Comparison of ENCODE assay signal across 18 cellular contexts in genomic region chr5:9405196-9405754, GRCh38.
DNase-seq lines count a peak whose midpoint lies in the region; ATAC-seq and TF ChIP-seq lines count a peak whose summit lies in the region.
"Had no signal": no experiment of that assay in that cellular context is flagged by ENCODE, and none has a peak within 500 bp of the region (broad histone marks: within the 10 kb centered on the region; RNA-seq: fewer than 3 reads in every experiment).

No MANE protein-coding gene starts in this region.

- no peaks in the 10 kb centered on the region for H3K9me3 Mint-ChIP-seq in endodermal cell

- H3K27ac Mint-ChIP-seq in endodermal cell, result no peak overlapping the region
- H3K27ac Mint-ChIP-seq: activated CD4-positive, alpha-beta memory T cell treated with anti-CD3 and anti-CD28 coated beads, Interleukin-2, amount 10 ng/mL, durations not matched to agents 7 days and 5 days; immature natural killer cell; naive thymus-derived CD8-positive, alpha-beta T cell had no signal

- no peak overlapping the region for H3K9ac ChIP-seq in endodermal cell (ENCODE audit: extremely low read depth, low read length, poor library complexity, severe bottlenecking)
- H3K9ac ChIP-seq: SK-N-SH had no signal

- H3K27me3 Mint-ChIP-seq in endodermal cell (ENCODE audit: insufficient read depth), result no peaks in the 10 kb centered on the region
- H3K27me3 Mint-ChIP-seq: activated CD4-positive, alpha-beta memory T cell treated with anti-CD3 and anti-CD28 coated beads, Interleukin-2, amount 10 ng/mL, durations not matched to agents 7 days and 5 days; naive thymus-derived CD8-positive, alpha-beta T cell had no signal

- H3K4me3 Mint-ChIP-seq in endodermal cell, result no peak overlapping the region
- H3K4me3 Mint-ChIP-seq: activated CD4-positive, alpha-beta memory T cell treated with anti-CD3 and anti-CD28 coated beads, Interleukin-2, amount 10 ng/mL, durations not matched to agents 7 days and 5 days; immature natural killer cell; naive thymus-derived CD8-positive, alpha-beta T cell had no signal

- no peak for DNase-seq in body of pancreas
- DNase-seq in endodermal cell, result no peak
- DNase-seq in NCI-H446 treated with DMSO at 0.1 percent for 48 hours (lab: John Stamatoyannopoulos, UW), result no peak
- no peak for DNase-seq in iPS-NIHi7 (ENCODE audit: extremely low spot score)
- DNase-seq: activated CD4-positive, alpha-beta memory T cell treated with anti-CD3 and anti-CD28 coated beads, Interleukin-2, amount 10 ng/mL, durations not matched to agents 7 days and 5 days; amygdala; C1 segment of cervical spinal cord; immature natural killer cell; naive thymus-derived CD8-positive, alpha-beta T cell; NCI-H187; NCI-H524; psoas muscle; SK-N-SH; stimulated activated CD4-positive, alpha-beta T cell treated with anti-CD3 and anti-CD28 coated beads, Interleukin-12 subunit alpha, Interleukin-12 subunit beta, amount 100 ng/mL, for 4 hours had no signal

- peak overlapping the region; percentile 70 to 82 (median 78) for H3K27ac ChIP-seq in body of pancreas
- H3K27ac ChIP-seq in endodermal cell (ENCODE audit: low read depth, low read length), result no peak overlapping the region
- H3K27ac ChIP-seq: gastroesophageal sphincter, psoas muscle had no signal

- H3K4me3 ChIP-seq in body of pancreas (no peak overlapping the region), endodermal cell (ENCODE audit: low read length) (no peak overlapping the region)
- H3K4me3 ChIP-seq: gastroesophageal sphincter, psoas muscle had no signal

- no peaks in the 10 kb centered on the region for H3K36me3 ChIP-seq in body of pancreas (replicated peaks in 1 of 2; ENCODE audit: insufficient read depth in 1 of 2, low read depth in 2 of 2)
- H3K36me3 ChIP-seq in endodermal cell (ENCODE audit: control insufficient read depth, insufficient read depth, low read length), result peaks cover 16% of the 10 kb centered on the region
- H3K36me3 ChIP-seq: gastroesophageal sphincter had no signal

- peaks cover 61% of the 10 kb centered on the region for H3K4me1 ChIP-seq in body of pancreas
- H3K4me1 ChIP-seq in endodermal cell (ENCODE audit: control insufficient read depth, insufficient read depth, low read length), result no peaks in the 10 kb centered on the region
- H3K4me1 ChIP-seq: gastroesophageal sphincter, psoas muscle had no signal

- H3K9me3 ChIP-seq in body of pancreas, result no peaks in the 10 kb centered on the region
- H3K9me3 ChIP-seq in endodermal cell (ENCODE audit: control insufficient read depth, low read length), result no peaks in the 10 kb centered on the region
- H3K9me3 ChIP-seq: gastroesophageal sphincter, psoas muscle, SK-N-SH had no signal

- H3K36me3 Mint-ChIP-seq in endodermal cell (ENCODE audit: low read depth), result peaks cover 6% of the 10 kb centered on the region
- H3K36me3 Mint-ChIP-seq: immature natural killer cell; naive thymus-derived CD8-positive, alpha-beta T cell had no signal

- intact Hi-C loops in body of pancreas (cut with DNase I), result no loop called here

- 88 to 93% methylated on average over 1 of the region's 1 CpG for WGBS in body of pancreas, 2 donors
- 98 to 100% methylated on average over 1 of the region's 1 CpG for WGBS in endodermal cell (ENCODE audit: insufficient coverage in 1 of 2, insufficient read length in 1 of 2), 2 experiments

- ATAC-seq in GM18868 (IDR thresholded peaks at IDR 0.05; ENCODE audit: unreplicated experiment) (peak; percentile 91), GM21529 (IDR thresholded peaks at IDR 0.05; ENCODE audit: unreplicated experiment) (peak; percentile 85), HG03060 (IDR thresholded peaks at IDR 0.05; ENCODE audit: low read depth, unreplicated experiment) (peak; percentile 78), body of pancreas (no peak)
- ATAC-seq: gastroesophageal sphincter; naive thymus-derived CD8-positive, alpha-beta T cell; psoas muscle had no signal

- TF ChIP-seq CTCF in body of pancreas (IDR thresholded peaks at IDR 0.05) (no peak), endodermal cell (conservative IDR thresholded peaks at IDR 0.05) (no peak)

- no peaks in the 10 kb centered on the region for H3K27me3 ChIP-seq in body of pancreas
- no peaks in the 10 kb centered on the region for H3K27me3 ChIP-seq in endodermal cell (ENCODE audit: control insufficient read depth, insufficient read depth, low read length, poor library complexity, severe bottlenecking)
- H3K27me3 ChIP-seq: gastroesophageal sphincter had no signal

- no peak for TF ChIP-seq POLR2A in body of pancreas (IDR thresholded peaks at IDR 0.05)

- H3K4me1 Mint-ChIP-seq in endodermal cell, result peaks cover 10% of the 10 kb centered on the region
- H3K4me1 Mint-ChIP-seq: activated CD4-positive, alpha-beta memory T cell treated with anti-CD3 and anti-CD28 coated beads, Interleukin-2, amount 10 ng/mL, durations not matched to agents 7 days and 5 days; immature natural killer cell; naive thymus-derived CD8-positive, alpha-beta T cell had no signal
